19 cellular contexts compared by ENCODE assay signal in the genomic region with DNA sequence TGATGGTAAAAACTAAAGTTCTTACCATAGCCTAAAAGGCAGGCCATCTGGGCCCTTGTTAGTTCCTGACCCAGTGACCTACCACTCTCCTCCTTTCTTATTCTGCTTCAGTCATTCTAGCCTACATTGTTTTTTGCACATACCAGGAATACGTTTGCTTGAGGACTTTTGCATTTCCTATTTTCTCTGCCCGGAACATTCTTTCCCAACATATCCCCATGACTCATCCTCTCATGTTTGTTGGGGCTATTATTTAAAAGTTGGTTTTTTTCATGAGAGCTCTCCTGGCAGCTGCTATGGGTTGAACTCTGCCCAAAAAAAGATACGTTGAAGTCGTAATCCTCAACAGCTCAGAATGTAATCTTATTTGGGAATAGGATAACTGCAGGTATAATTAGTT.
A peak's percentile ranks its signal among the peaks of the same experiment; 100 is the strongest.
DNase-seq lines count a peak whose midpoint lies in the region; TF ChIP-seq lines count a peak whose summit lies in the region.
"Had no signal": no experiment of that assay in that cellular context is flagged by ENCODE, and none has a peak within 500 bp of the region (broad histone marks: within the 10 kb centered on the region; RNA-seq: fewer than 3 reads in every experiment).

No MANE protein-coding gene starts in this region.

- H3K4me3 ChIP-seq in cardiac fibroblast (replicated peaks in 1 of 2; ENCODE audit: low read depth in 2 of 2, low read length in 2 of 2) (no peak overlapping the region), iPS DF 6.9 (ENCODE audit: low read length) (no peak overlapping the region)
- H3K4me3 ChIP-seq: hepatocyte, lung, neural progenitor cell, PC-9 had no signal

- no CpG with 5 or more reads among the region's 4 CpGs for WGBS in iPS DF 6.9 (ENCODE audit: insufficient coverage, insufficient read length)

- peaks cover 21% of the 10 kb centered on the region for H3K9me3 Mint-ChIP-seq in mesothelial cell of epicardium

- H3K27me3 ChIP-seq in iPS DF 6.9 (ENCODE audit: control insufficient read depth, insufficient read depth, low read length) = no peaks in the 10 kb centered on the region
- H3K27me3 ChIP-seq: BE2C, hepatocyte, neural progenitor cell had no signal

- H3K36me3 Mint-ChIP-seq in mesothelial cell of epicardium = peaks cover 2% of the 10 kb centered on the region
- H3K36me3 Mint-ChIP-seq: neural progenitor cell had no signal

- H3K27ac Mint-ChIP-seq in mesothelial cell of epicardium = no peak overlapping the region
- H3K27ac Mint-ChIP-seq: HFFc6, neural progenitor cell had no signal

- no peak overlapping the region for H3K4me3 Mint-ChIP-seq in mesothelial cell of epicardium
- H3K4me3 Mint-ChIP-seq: HFFc6, neural progenitor cell had no signal

- H3K4me1 Mint-ChIP-seq in mesothelial cell of epicardium = no peaks in the 10 kb centered on the region
- H3K4me1 Mint-ChIP-seq: neural progenitor cell had no signal

- DNase-seq in NCI-H82 treated with DMSO at 0.1 percent for 48 hours (lab: John Stamatoyannopoulos, UW; ENCODE audit: unreplicated experiment) (peak; percentile 63), cardiac fibroblast (ENCODE audit: low read depth in 2 of 2) (peak; percentile 87 to 95), iPS DF 6.9 (ENCODE audit: low read depth, low spot score) (peak; percentile 22), stromal cell of bone marrow (ENCODE audit: low read depth) (peak; percentile 48), mesothelial cell of epicardium (ENCODE audit: low spot score in 2 of 2, unreplicated experiment in 2 of 2) (no peak), MV-4-11 (lab: John Stamatoyannopoulos, UW) (no peak), HT-29 (ENCODE audit: low spot score) (no peak)
- DNase-seq: activated gamma-delta T cell treated with Interleukin-2 at 50 U/mL for 16 hours, BE2C, caudate nucleus, HFFc6, KG1, NCI-H146, NCI-H510A, PC-9, WERI-Rb-1 had no signal

- TF ChIP-seq CTCF in cardiac fibroblast (IDR thresholded peaks at IDR 0.05; ENCODE audit: low read depth, low read length) (no peak), mesothelial cell of epicardium (IDR thresholded peaks at IDR 0.05; ENCODE audit: unreplicated experiment) (no peak)

- no peak overlapping the region for H3K27ac ChIP-seq in iPS DF 6.9 (ENCODE audit: low read length)
- H3K27ac ChIP-seq: hepatocyte, neural progenitor cell, PC-9, WERI-Rb-1 had no signal

- H3K4me1 ChIP-seq in iPS DF 6.9 (ENCODE audit: control insufficient read depth, insufficient read depth, low read length) = no peaks in the 10 kb centered on the region
- H3K4me1 ChIP-seq: neural progenitor cell had no signal

- no peaks in the 10 kb centered on the region for H3K36me3 ChIP-seq in iPS DF 6.9 (ENCODE audit: control insufficient read depth, insufficient read depth, low read length)
- H3K36me3 ChIP-seq: BE2C, neural progenitor cell, WERI-Rb-1 had no signal

- H3K9me3 ChIP-seq in iPS DF 6.9 (ENCODE audit: control insufficient read depth, insufficient read depth, low read length) = no peaks in the 10 kb centered on the region
- H3K9me3 ChIP-seq: BE2C had no signal

- H3K27me3 Mint-ChIP-seq in mesothelial cell of epicardium (ENCODE audit: low read depth) = no peaks in the 10 kb centered on the region

Comparison
In these comparisons a context has a peak if more than half of its experiments do, and no peak if none do; other contexts are left out.
1. DNase-seq: peak in NCI-H82 treated with DMSO at 0.1 percent for 48 hours (single experiment), cardiac fibroblast (2 of 2), iPS DF 6.9 (single experiment) and stromal cell of bone marrow (single experiment); none in mesothelial cell of epicardium (0 of 2), MV-4-11 (single experiment) and HT-29 (single experiment).